Comparison of ENCODE assay signal across 8 cellular contexts in the genomic region with DNA sequence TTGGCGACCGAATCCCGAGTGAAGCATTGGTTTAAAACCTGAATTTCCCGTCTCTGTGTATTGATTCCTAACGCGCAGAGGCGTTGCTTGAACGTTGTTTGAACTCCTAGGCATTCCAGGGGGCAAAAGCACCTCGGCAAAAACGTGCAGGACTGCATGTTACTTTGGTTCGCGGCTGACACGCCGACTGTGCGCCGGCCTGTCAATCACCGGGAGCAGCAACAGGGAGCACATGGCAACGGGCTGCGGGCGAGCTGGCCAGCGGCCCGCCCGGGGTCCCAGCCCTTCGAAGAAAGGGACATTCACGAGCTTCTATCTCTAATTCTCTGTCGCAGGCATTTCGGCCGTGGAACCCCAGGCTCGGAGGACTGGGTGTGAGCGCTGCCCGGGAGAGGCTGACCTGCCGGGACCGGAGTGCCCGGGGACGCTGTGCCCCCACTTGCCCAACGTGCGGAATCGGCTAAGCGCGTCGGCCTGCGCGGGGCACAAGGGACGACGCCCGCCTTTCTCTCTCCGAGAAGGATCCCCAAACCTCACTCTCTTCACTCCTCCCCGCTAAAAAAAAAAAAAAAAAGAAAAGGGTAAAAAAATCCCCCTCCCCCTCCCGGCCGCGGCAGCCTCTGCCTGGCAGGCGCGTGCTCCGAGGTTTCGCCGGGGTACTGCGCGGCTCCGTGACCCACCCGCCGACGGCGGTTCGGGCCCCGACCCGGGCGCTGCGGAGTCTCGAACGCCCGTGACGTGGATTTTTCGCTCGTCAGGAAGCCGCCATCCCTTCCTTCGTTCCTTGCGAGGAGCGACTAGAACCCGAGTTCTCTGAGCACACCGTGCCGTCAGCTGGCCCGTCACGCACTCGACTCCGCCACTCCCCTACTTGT. TPM values are rescaled to one million over a fixed set of nuclear protein-coding genes. Genes with fewer than 3 reads are reported as not detected.
DNase-seq lines count a peak whose midpoint lies in the region; ATAC-seq and TF ChIP-seq lines count a peak whose summit lies in the region.

No MANE protein-coding gene starts in this region.

- TF ChIP-seq CTCF in AG04450 (IDR thresholded peaks at IDR 0.05; ENCODE audit: low read depth, low read length): no peak

- peaks cover 27% of the 10 kb centered on the region for H3K4me1 Mint-ChIP-seq in activated naive CD8-positive, alpha-beta T cell (ENCODE audit: low read depth)

- ATAC-seq in GM19025 (IDR thresholded peaks at IDR 0.05; ENCODE audit: low read depth, unreplicated experiment): peak; percentile 4
- ATAC-seq in HG03378 (IDR thresholded peaks at IDR 0.05; ENCODE audit: unreplicated experiment): peak; percentile 22

- no peaks in the 10 kb centered on the region for H3K9me3 ChIP-seq in AG04450 (ENCODE audit: control insufficient read depth, insufficient read depth, low read length)

- H3K4me3 ChIP-seq in AG04450 (ENCODE audit: low read depth, low read length): peak overlapping the region; percentile 78

- intact Hi-C loops in cardiac septum (cut with DNase I): loop anchor here (2.0 to 5.0 kb wide), 8 partner anchors 55 to 715 kb away; no protein-coding TSS in a partner anchor
- intact Hi-C loops in posterior cingulate gyrus (cut with DNase I): loop anchor here (5.0 to 10.0 kb wide), 3 partner anchors 110 to 717 kb away; no protein-coding TSS in a partner anchor

- H3K27ac ChIP-seq in AG04450 (ENCODE audit: low read depth, low read length): peak overlapping the region; percentile 65

- CTCF ChIA-PET in AG04450 (lab: Charles Lee): interaction anchor here (1.4 to 2.3 kb wide), 2 partner anchors 263 to 270 kb away, joined by 4 to 7 read pairs; no protein-coding TSS in a partner anchor

- peaks cover 17% of the 10 kb centered on the region for H3K36me3 Mint-ChIP-seq in activated naive CD8-positive, alpha-beta T cell

- peak overlapping the region; percentile 96 for H3K4me3 Mint-ChIP-seq in activated naive CD8-positive, alpha-beta T cell

- DNase-seq in AG04450 (ENCODE audit: low read depth, low spot score): no peak
- peak; percentile 82 for DNase-seq in OCI-M1 (lab: John Stamatoyannopoulos, UW)
- DNase-seq in cardiac septum (ENCODE audit: low spot score): peak; percentile 81
- DNase-seq in posterior cingulate gyrus: peak; percentile 15 to 89 (median 33)
- DNase-seq in cerebellar nuclear complex (lab: John Stamatoyannopoulos, UW): no peak

- no peaks in the 10 kb centered on the region for H3K9me3 Mint-ChIP-seq in activated naive CD8-positive, alpha-beta T cell (ENCODE audit: low read depth)

- no peaks in the 10 kb centered on the region for H3K27me3 Mint-ChIP-seq in activated naive CD8-positive, alpha-beta T cell

- H3K27ac Mint-ChIP-seq in activated naive CD8-positive, alpha-beta T cell: peak overlapping the region; percentile 95

- H3K27me3 ChIP-seq in AG04450 (ENCODE audit: control insufficient read depth, insufficient read depth, low read length): no peaks in the 10 kb centered on the region

- POLR2A ChIA-PET in AG04450 (lab: Yijun Ruan, JAX): interaction anchor here (0.6 to 1.0 kb wide), 3 partner anchors 21 to 190 kb away, joined by 3 to 4 read pairs (median 3); no protein-coding TSS in a partner anchor

RNA-seq across cellular contexts. Expression of gene SPRY1, which starts 0.9 kb away (rescaled TPM):
- 6.2 and 6.6 TPM in 2 replicates for polyA plus RNA-seq in AG04450 (2011; rRNA removed)
- polyA minus RNA-seq in AG04450 (2011; rRNA and poly(A)+ RNA removed): 8.9 and 9.5 TPM in 2 replicates
- 50.9 TPM for total RNA-seq in cardiac septum

Comparison
In these comparisons a context has a peak if more than half of its experiments do, and no peak if none do; other contexts are left out.
1. DNase-seq: peak in OCI-M1 (single experiment), cardiac septum (single experiment) and posterior cingulate gyrus (10 of 10); none in AG04450 (single experiment) and cerebellar nuclear complex (0 of 2).